ENCODE assay signal across 22 cellular contexts in genomic region chr2:24925815-24926214, GRCh38. TPM values are rescaled to one million over a fixed set of nuclear protein-coding genes. Genes with fewer than 3 reads are reported as not detected.
DNase-seq lines count a peak whose midpoint lies in the region; ATAC-seq, FAIRE-seq and TF ChIP-seq lines count a peak whose summit lies in the region.
"Had no signal": no experiment of that assay in that cellular context is flagged by ENCODE, and none has a peak within 500 bp of the region (broad histone marks: within the 10 kb centered on the region; RNA-seq: fewer than 3 reads in every experiment).

No MANE protein-coding gene starts in this region.

- CTCF ChIA-PET in HepG2 (lab: Yijun Ruan, JAX; ENCODE audit: low intra/inter-chr PET ratio, low total read pairs): no interaction called here
- CTCF ChIA-PET in WTC11 (lab: Charles Lee): interaction anchor here (0.5 kb wide), 1 partner anchor 181 kb away, joined by 4 read pairs; no protein-coding TSS in a partner anchor

- H3K27me3 Mint-ChIP-seq in WTC11 (ENCODE audit: low read depth): peaks cover 3% of the 10 kb centered on the region; the same call in 1 of the 2 replicates
- H3K27me3 Mint-ChIP-seq: CD4-positive, alpha-beta memory T cell had no signal

- no peak overlapping the region for H3K27ac Mint-ChIP-seq in WTC11
- H3K27ac Mint-ChIP-seq: HFFc6 had no signal

- TF ChIP-seq RAD21 in HepG2 (CRISPR knock-in tag; IDR thresholded peaks at IDR 0.05): no peak

- intact Hi-C loops in HepG2 (cut with micrococcal nuclease; ENCODE audit: unreplicated experiment): no loop called here
- intact Hi-C loops in right lobe of liver (cut with DNase I): no loop called here

- H3K4me1 Mint-ChIP-seq in WTC11: peaks cover 9% of the 10 kb centered on the region; the same call in 1 of the 2 replicates

- no peak overlapping the region for H4K8ac ChIP-seq in mesenchymal stem cell (ENCODE audit: low read length)

- peaks cover 9 to 64% of the 10 kb centered on the region in 2 experiments; a peak in 4 of 5 replicates for H3K27me3 ChIP-seq in HepG2 (ENCODE audit: control insufficient read depth in 1 of 2, insufficient read depth in 2 of 2, low read length in 2 of 2)
- no peaks in the 10 kb centered on the region for H3K27me3 ChIP-seq in right lobe of liver
- no peaks in the 10 kb centered on the region for H3K27me3 ChIP-seq in mesenchymal stem cell (ENCODE audit: control insufficient read depth in 1 of 2, insufficient read depth in 1 of 2, low read length in 2 of 2)

- H3K23ac ChIP-seq in mesenchymal stem cell (ENCODE audit: low read length in 2 of 2): no peak overlapping the region

- no peak for TF ChIP-seq EP300 in HepG2 (IDR thresholded peaks at IDR 0.05; ENCODE audit: low read depth in 2 of 2, low read length in 2 of 2)
- no peak for TF ChIP-seq EP300 in HepG2 (CRISPR knock-in tag; IDR thresholded peaks at IDR 0.05; ENCODE audit: borderline replicate concordance)

- H3K4me3 ChIP-seq in HepG2 (replicated peaks in 1 of 3; ENCODE audit: insufficient read depth in 1 of 3, low read depth in 2 of 3, low read length in 3 of 3): no peak overlapping the region
- H3K4me3 ChIP-seq in right lobe of liver: no peak overlapping the region
- no peak overlapping the region for H3K4me3 ChIP-seq in mesenchymal stem cell (ENCODE audit: insufficient read depth in 1 of 2, low read depth in 1 of 2, low read length in 2 of 2)
- H3K4me3 ChIP-seq: HAP-1 had no signal

- no peak overlapping the region for H4K91ac ChIP-seq in mesenchymal stem cell (ENCODE audit: low read length)

- no peak overlapping the region for H3K18ac ChIP-seq in mesenchymal stem cell (ENCODE audit: low read depth in 1 of 2, low read length in 2 of 2)

- no peak overlapping the region for H3K4me3 Mint-ChIP-seq in WTC11
- H3K4me3 Mint-ChIP-seq: HFFc6 had no signal

- H2BK120ac ChIP-seq in mesenchymal stem cell (ENCODE audit: low read depth, low read length): no peak overlapping the region

- no peaks in the 10 kb centered on the region for H3K79me2 ChIP-seq in HepG2 (ENCODE audit: insufficient read depth, low read length)

- no peak overlapping the region for H3K9ac ChIP-seq in HepG2 (ENCODE audit: insufficient read depth, low read depth, low read length)
- no peak overlapping the region for H3K9ac ChIP-seq in mesenchymal stem cell (ENCODE audit: low read length)

- no peak overlapping the region for H2AK5ac ChIP-seq in mesenchymal stem cell (ENCODE audit: low read length, severe bottlenecking)

- no peak overlapping the region for H2BK12ac ChIP-seq in mesenchymal stem cell (ENCODE audit: low read length in 2 of 2)

- ATAC-seq in HepG2: no peak
- no peak for ATAC-seq in right lobe of liver
- no peak for ATAC-seq in WTC11
- no peak for ATAC-seq in HG02610 (IDR thresholded peaks at IDR 0.05; ENCODE audit: unreplicated experiment)
- ATAC-seq: Panc1 had no signal

- TF ChIP-seq POLR2A in HepG2 (IDR thresholded peaks at IDR 0.05; ENCODE audit: insufficient read depth in 1 of 2, low read depth in 2 of 2, low read length in 2 of 2): no peak
- TF ChIP-seq POLR2A in right lobe of liver (IDR thresholded peaks at IDR 0.05): no peak

- no peaks in the 10 kb centered on the region for H3K36me3 Mint-ChIP-seq in WTC11

- H3K27ac ChIP-seq in HepG2 (ENCODE audit: extremely low read length, insufficient read depth, low read length) (no peak overlapping the region), right lobe of liver (no peak overlapping the region), mesenchymal stem cell (ENCODE audit: low read length, poor library complexity, severe bottlenecking) (no peak overlapping the region)

- H3K79me1 ChIP-seq in mesenchymal stem cell (replicated peaks; ENCODE audit: low read length, poor library complexity, severe bottlenecking): no peaks in the 10 kb centered on the region

- BruUV-seq in HepG2 (replicated peaks; lab: Mats Ljungman, UMichigan): no TSS peak

- no peak overlapping the region for H3K4ac ChIP-seq in mesenchymal stem cell (ENCODE audit: low read depth in 1 of 2, low read length in 2 of 2)

- H2BK15ac ChIP-seq in mesenchymal stem cell (ENCODE audit: low read depth, poor library complexity, severe bottlenecking): no peak overlapping the region

- no peak for FAIRE-seq in HepG2 (lab: Jason Lieb, UNC)
- FAIRE-seq: A204.1 had no signal

- no peaks in the 10 kb centered on the region for H3K9me3 Mint-ChIP-seq in WTC11
- H3K9me3 Mint-ChIP-seq: CD4-positive, alpha-beta memory T cell; HFFc6 had no signal

- no peaks in the 10 kb centered on the region for H3K9me3 ChIP-seq in HepG2 (ENCODE audit: low read length)
- no peaks in the 10 kb centered on the region for H3K9me3 ChIP-seq in right lobe of liver
- no peaks in the 10 kb centered on the region for H3K9me3 ChIP-seq in mesenchymal stem cell (ENCODE audit: control insufficient read depth, low read length)
- H3K9me3 ChIP-seq: HAP-1 had no signal

- 60% methylated on average over 10 of the region's 10 CpGs for WGBS in HepG2 (ENCODE audit: low lambda C conversion rate)
- whole genome bisulfite sequencing in right lobe of liver (ENCODE audit: insufficient coverage, low coverage, low lambda C conversion rate, missing lambda C conversion rate): 80% methylated on average over 8 of the region's 10 CpGs
- WGBS in mesenchymal stem cell: 92% methylated on average over 10 of the region's 10 CpGs

- H3K36me3 ChIP-seq in HepG2 (replicated peaks in 1 of 2; ENCODE audit: control insufficient read depth in 1 of 2, insufficient read depth in 2 of 2, low read length in 2 of 2) (no peaks in the 10 kb centered on the region), right lobe of liver (no peaks in the 10 kb centered on the region), mesenchymal stem cell (ENCODE audit: control insufficient read depth in 1 of 2, insufficient read depth in 2 of 2, low read depth in 1 of 2, low read length in 2 of 2) (no peaks in the 10 kb centered on the region)
- H3K36me3 ChIP-seq: HAP-1 had no signal

- H3K4me2 ChIP-seq in HepG2 (ENCODE audit: low read depth, low read length) (no peak overlapping the region), mesenchymal stem cell (ENCODE audit: low read length, poor library complexity, severe bottlenecking) (no peak overlapping the region)

- H2AFZ ChIP-seq in HepG2 (ENCODE audit: low read length) (no peak overlapping the region), mesenchymal stem cell (ENCODE audit: low read depth, low read length) (peak overlapping the region; percentile 10)

- peak overlapping the region in 1 of 2 experiments; percentile 44 for H3K14ac ChIP-seq in mesenchymal stem cell (ENCODE audit: low read length in 2 of 2)

- in situ Hi-C loops in HepG2 (cut with HindIII; ENCODE audit: extremely low pct_ligation_motif_present, low pct_unique_long_range_greater_than_20kb): no loop called here

- DNase-seq in HepG2 (ENCODE audit: low spot score): no peak
- DNase-seq in right lobe of liver: no peak
- no peak for DNase-seq in WTC11 (ENCODE audit: low spot score)
- no peak for DNase-seq in mesenchymal stem cell
- no peak for DNase-seq in midbrain (lab: John Stamatoyannopoulos, UW)
- no peak for DNase-seq in NAMALWA (ENCODE audit: low spot score)
- no peak for DNase-seq in COLO829 (ENCODE audit: low spot score)
- DNase-seq: CD4-positive, alpha-beta memory T cell; DMS 273 treated with DMSO at 0.1 percent for 48 hours; DMS79; EL; GDM1; HFFc6; NCI-H2029; NCI-H446 treated with DMSO at 0.1 percent for 48 hours; NCI-H526; NCI-H82; SHP77 treated with DMSO at 0.1 percent for 48 hours had no signal

- no peaks in the 10 kb centered on the region; the same call in 1 of the 2 replicates for H4K20me1 ChIP-seq in HepG2 (ENCODE audit: insufficient read depth, low read length)

- POLR2A ChIA-PET in HepG2 (lab: Yijun Ruan, JAX) (no interaction called here), WTC11 (lab: Charles Lee) (no interaction called here)

- H3K4me1 ChIP-seq in HepG2 (ENCODE audit: insufficient read depth, low read length) (peaks cover 10% of the 10 kb centered on the region), right lobe of liver (no peaks in the 10 kb centered on the region), mesenchymal stem cell (ENCODE audit: control insufficient read depth, insufficient read depth, low read depth, low read length) (peaks cover 4% of the 10 kb centered on the region)

- no peak for TF ChIP-seq CTCF in HepG2 (CRISPR knock-in tag; IDR thresholded peaks at IDR 0.05)
- TF ChIP-seq CTCF in right lobe of liver (IDR thresholded peaks at IDR 0.05): no peak
- no peak for TF ChIP-seq CTCF in WTC11 (IDR thresholded peaks at IDR 0.05)

- H2BK5ac ChIP-seq in mesenchymal stem cell (ENCODE audit: low read depth, low read length, poor library complexity, severe bottlenecking): no peak overlapping the region

RNA-seq across cellular contexts. Expression of gene ADCY3, which starts 5.8 kb away (rescaled TPM):
- total RNA-seq in HepG2 (2016; rRNA removed; fragmentation: Illumina TruSeq; extraction: Trizol) (0.11 TPM in 1 of 2 replicates, not detected in the other), right lobe of liver (1 to 10 TPM; 2.2 to 7.0 (median 5.6) TPM), WTC11 (2021) (37.1 to 41.7 TPM (median 39.4 TPM) in 3 replicates)
- not detected in 2 replicates for total RNA-seq in HepG2 (2016; cell fraction: cytosol; rRNA removed; fragmentation: Illumina TruSeq; extraction: Trizol; ENCODE audit: low read depth)
- 0.13 and 0.21 TPM in 2 replicates for total RNA-seq in HepG2 (2016; cell fraction: insoluble cytoplasmic fraction; rRNA removed; fragmentation: Illumina TruSeq; extraction: Trizol)
- total RNA-seq in HepG2 (2016; cell fraction: membrane; rRNA removed; fragmentation: Illumina TruSeq; extraction: Trizol): 0.21 TPM in 1 of 2 replicates, not detected in the other
- total RNA-seq in HepG2 (2016; cell fraction: nucleus; rRNA removed; fragmentation: Illumina TruSeq; extraction: Trizol): not detected in 2 replicates
- 0.40 and 0.61 TPM in 2 replicates for polyA plus RNA-seq in HepG2 (2011; rRNA removed)
- polyA plus RNA-seq in HepG2 (2011; cell fraction: cytosol; rRNA removed): 0.10 and 0.42 TPM in 2 replicates
- 1.8 and 2.6 TPM in 2 replicates for polyA plus RNA-seq in HepG2 (2011; cell fraction: nucleus; rRNA removed)
- polyA plus RNA-seq in HepG2 (2012): 0.12 and 0.13 TPM in 2 replicates
- not detected in 2 replicates for polyA plus RNA-seq in HepG2 (2016; cell fraction: cytosol; fragmentation: Illumina TruSeq; extraction: Trizol; ENCODE audit: low read depth)
- polyA plus RNA-seq in HepG2 (2016; cell fraction: insoluble cytoplasmic fraction; fragmentation: Illumina TruSeq; extraction: Trizol; ENCODE audit: low read depth): not detected in 2 replicates
- 0.36 TPM in 1 of 2 replicates, not detected in the other for polyA plus RNA-seq in HepG2 (2016; cell fraction: membrane; fragmentation: Illumina TruSeq; extraction: Trizol; ENCODE audit: low read depth)
- polyA plus RNA-seq in HepG2 (2016; cell fraction: nucleus; fragmentation: Illumina TruSeq; extraction: Trizol; ENCODE audit: insufficient read depth, low read depth): not detected in 2 replicates
- polyA minus RNA-seq in HepG2 (2011; rRNA and poly(A)+ RNA removed; ENCODE audit: low replicate concordance): 1.3 and 222 TPM in 2 replicates
- polyA minus RNA-seq in HepG2 (2011; cell fraction: cytosol; rRNA and poly(A)+ RNA removed): 1.1 and 1.8 TPM in 2 replicates
- polyA minus RNA-seq in HepG2 (2011; cell fraction: nucleus; rRNA and poly(A)+ RNA removed): 0.77 and 1.2 TPM in 2 replicates
- polyA plus RNA-seq in mesenchymal stem cell (2013, experiment 1 of 2): 28.8 TPM
- polyA plus RNA-seq in mesenchymal stem cell (2013, experiment 2 of 2): 29.1 TPM

RNA-seq across cellular contexts. Expression of gene DNAJC27, which starts 45.9 kb away (rescaled TPM):
- total RNA-seq in HepG2 (2016; rRNA removed; fragmentation: Illumina TruSeq; extraction: Trizol) (2.3 and 3.1 TPM in 2 replicates), right lobe of liver (1 to 10 TPM; 1.1 to 2.1 (median 1.7) TPM), WTC11 (2021) (3.8 to 5.4 TPM (median 5.0 TPM) in 3 replicates)
- total RNA-seq in HepG2 (2016; cell fraction: cytosol; rRNA removed; fragmentation: Illumina TruSeq; extraction: Trizol; ENCODE audit: low read depth): 0.79 and 1.5 TPM in 2 replicates
- 2.2 and 3.0 TPM in 2 replicates for total RNA-seq in HepG2 (2016; cell fraction: insoluble cytoplasmic fraction; rRNA removed; fragmentation: Illumina TruSeq; extraction: Trizol)
- total RNA-seq in HepG2 (2016; cell fraction: membrane; rRNA removed; fragmentation: Illumina TruSeq; extraction: Trizol): 1.4 and 1.5 TPM in 2 replicates
- total RNA-seq in HepG2 (2016; cell fraction: nucleus; rRNA removed; fragmentation: Illumina TruSeq; extraction: Trizol): 7.0 and 8.0 TPM in 2 replicates
- 3.7 TPM in 2 replicates for polyA plus RNA-seq in HepG2 (2011; rRNA removed)
- 1.2 and 1.8 TPM in 2 replicates for polyA plus RNA-seq in HepG2 (2011; cell fraction: cytosol; rRNA removed)
- 6.6 and 7.5 TPM in 2 replicates for polyA plus RNA-seq in HepG2 (2011; cell fraction: nucleus; rRNA removed)
- polyA plus RNA-seq in HepG2 (2012): 3.3 and 3.4 TPM in 2 replicates
- 0.52 and 1.00 TPM in 2 replicates for polyA plus RNA-seq in HepG2 (2016; cell fraction: cytosol; fragmentation: Illumina TruSeq; extraction: Trizol; ENCODE audit: low read depth)
- 1.5 and 1.7 TPM in 2 replicates for polyA plus RNA-seq in HepG2 (2016; cell fraction: insoluble cytoplasmic fraction; fragmentation: Illumina TruSeq; extraction: Trizol; ENCODE audit: low read depth)
- polyA plus RNA-seq in HepG2 (2016; cell fraction: membrane; fragmentation: Illumina TruSeq; extraction: Trizol; ENCODE audit: low read depth): 1.0 TPM in 2 replicates
- polyA plus RNA-seq in HepG2 (2016; cell fraction: nucleus; fragmentation: Illumina TruSeq; extraction: Trizol; ENCODE audit: insufficient read depth, low read depth): 5.5 and 6.3 TPM in 2 replicates
- 2.1 and 3.3 TPM in 2 replicates for polyA minus RNA-seq in HepG2 (2011; rRNA and poly(A)+ RNA removed; ENCODE audit: low replicate concordance)
- 1.2 and 1.5 TPM in 2 replicates for polyA minus RNA-seq in HepG2 (2011; cell fraction: cytosol; rRNA and poly(A)+ RNA removed)
- polyA minus RNA-seq in HepG2 (2011; cell fraction: nucleus; rRNA and poly(A)+ RNA removed): 18.9 and 22.9 TPM in 2 replicates
- polyA plus RNA-seq in mesenchymal stem cell (2013, experiment 1 of 2): 2.4 TPM
- polyA plus RNA-seq in mesenchymal stem cell (2013, experiment 2 of 2): 2.2 TPM

Comparison
In these comparisons a context has a peak if more than half of its experiments do, and no peak if none do; other contexts are left out.
1. Of the 50 proteins assayed by ChIP-seq in both HepG2 and WTC11: peak only in HepG2: none; only in WTC11: ZBTB43; in both: none; in neither: 49.